In the genomic region with DNA sequence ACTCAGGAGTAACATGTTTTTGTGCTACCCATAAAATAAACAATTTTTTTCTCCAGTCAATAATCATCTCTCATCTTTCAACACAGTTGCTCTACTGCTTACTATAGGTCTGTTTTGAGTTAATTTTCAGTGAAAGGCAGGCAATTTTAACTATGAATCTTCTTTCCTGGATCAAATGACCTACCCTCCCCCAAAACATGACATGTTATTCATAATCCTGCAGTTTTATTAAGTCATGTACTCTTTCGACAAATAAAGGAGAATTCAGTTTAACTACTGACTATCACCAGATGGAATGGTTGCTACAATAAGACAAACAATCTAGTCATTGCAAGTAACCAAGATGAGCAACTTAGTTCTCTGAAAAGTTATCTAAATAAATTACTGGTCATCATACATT, we compare ENCODE assay signal across 26 cellular contexts.
DNase-seq lines count a peak whose midpoint lies in the region; ATAC-seq, FAIRE-seq and TF ChIP-seq lines count a peak whose summit lies in the region.
"Had no signal": no experiment of that assay in that cellular context is flagged by ENCODE, and none has a peak within 500 bp of the region (broad histone marks: within the 10 kb centered on the region; RNA-seq: fewer than 3 reads in every experiment).

No MANE protein-coding gene starts in this region.

- H3K27me3 ChIP-seq in PC-3 (ENCODE audit: low read length) (no peaks in the 10 kb centered on the region), mesenchymal stem cell (ENCODE audit: control insufficient read depth in 1 of 2, insufficient read depth in 1 of 2, low read length in 2 of 2) (peaks cover 0 to 19% of the 10 kb centered on the region in 2 experiments)

- no peak overlapping the region for H2BK120ac ChIP-seq in mesenchymal stem cell (ENCODE audit: low read depth, low read length)

- H2AFZ ChIP-seq in PC-3 (ENCODE audit: low read length), result no peak overlapping the region
- H2AFZ ChIP-seq in mesenchymal stem cell (ENCODE audit: low read depth, low read length), result no peak overlapping the region

- no peak overlapping the region for H3K4ac ChIP-seq in mesenchymal stem cell (ENCODE audit: low read depth in 1 of 2, low read length in 2 of 2)

- H3K4me1 ChIP-seq in PC-3 (ENCODE audit: insufficient read depth, low read length) (peaks cover 49% of the 10 kb centered on the region), mesenchymal stem cell (ENCODE audit: control insufficient read depth, insufficient read depth, low read depth, low read length) (no peaks in the 10 kb centered on the region)

- H3K14ac ChIP-seq in mesenchymal stem cell (ENCODE audit: low read length in 2 of 2), result no peak overlapping the region

- H2BK5ac ChIP-seq in mesenchymal stem cell (ENCODE audit: low read depth, low read length, poor library complexity, severe bottlenecking), result no peak overlapping the region

- no peak overlapping the region for H3K18ac ChIP-seq in mesenchymal stem cell (ENCODE audit: low read depth in 1 of 2, low read length in 2 of 2)

- H3K79me2 ChIP-seq in PC-3 (ENCODE audit: low read length), result no peaks in the 10 kb centered on the region

- TF ChIP-seq POLR2A in GM18505 (IDR thresholded peaks at IDR 0.05; ENCODE audit: borderline replicate concordance, extremely low read depth, insufficient read depth, insufficient read length), result no peak

- H4K8ac ChIP-seq in mesenchymal stem cell (ENCODE audit: low read length), result no peak overlapping the region

- peak overlapping the region; percentile 70 for H3K4me2 ChIP-seq in PC-3 (ENCODE audit: low read length)
- H3K4me2 ChIP-seq in mesenchymal stem cell (ENCODE audit: low read length, poor library complexity, severe bottlenecking), result no peak overlapping the region
- H3K4me2 ChIP-seq: A549 had no signal

- H3K9me2 ChIP-seq in PC-3 (replicated peaks; ENCODE audit: low read length), result 0 out of 2 replicates have a peak, but pooled peaks cover 3% of the 10 kb centered on the region

- H2AK5ac ChIP-seq in mesenchymal stem cell (ENCODE audit: low read length, severe bottlenecking), result no peak overlapping the region

- no peak overlapping the region for H2BK15ac ChIP-seq in mesenchymal stem cell (ENCODE audit: low read depth, poor library complexity, severe bottlenecking)

- H3F3A ChIP-seq in PC-3 (ENCODE audit: low read length, unreplicated experiment), result peaks cover 17% of the 10 kb centered on the region

- FAIRE-seq in endometrium (lab: Jason Lieb, UNC), result peak; percentile 97
- FAIRE-seq: A549, GM12878 had no signal

- peak; percentile 44 for DNase-seq in AG09309 (ENCODE audit: low read depth)
- peak; percentile 96 for DNase-seq in PC-3
- DNase-seq in mesenchymal stem cell, result peak; percentile 23
- DNase-seq in SHP77 treated with DMSO at 0.1 percent for 48 hours (lab: John Stamatoyannopoulos, UW), result no peak
- no peak for DNase-seq in NCI-H2196 (lab: John Stamatoyannopoulos, UW; ENCODE audit: unreplicated experiment)
- DNase-seq: activated CD4-positive, alpha-beta T cell treated with anti-CD3 and anti-CD28 coated beads, Interleukin-2, amount 10 ng/mL, durations not matched to agents 7 days and 5 days; activated CD8-positive, alpha-beta memory T cell treated with anti-CD3 and anti-CD28 coated beads, Interleukin-2, amount 50 U/mL, for 48 hours; activated gamma-delta T cell; amygdala; CD4-positive, alpha-beta memory T cell; central memory CD4-positive, alpha-beta T cell; DMS153; GF-D8; hippocampal formation; kidney; NCI-H1436 treated with DMSO at 0.1 percent for 48 hours; NCI-H2171; NCI-H526 treated with DMSO at 0.1 percent for 48 hours; occipital lobe; right cardiac atrium had no signal

- H3K27ac ChIP-seq in PC-3 (ENCODE audit: low read length) (peak overlapping the region; percentile 88), mesenchymal stem cell (ENCODE audit: low read length, poor library complexity, severe bottlenecking) (no peak overlapping the region)
- H3K27ac ChIP-seq: A549, thoracic aorta had no signal

- POLR2A ChIA-PET in PC-3 (lab: Charles Lee; ENCODE audit: unreplicated experiment), result no interaction called here

- no peak overlapping the region for H2BK12ac ChIP-seq in mesenchymal stem cell (ENCODE audit: low read length in 2 of 2)

- TF ChIP-seq CTCF in AG09309 (IDR thresholded peaks at IDR 0.05; ENCODE audit: control insufficient read depth, insufficient read depth, low read depth, low read length, missing control alignments) (no peak), PC-3 (conservative IDR thresholded peaks at IDR 0.05; ENCODE audit: low read depth, low read length) (no peak)

- 70% methylated on average over 1 of the region's 1 CpG for WGBS in mesenchymal stem cell

- intact Hi-C loops in PC-3 (cut with micrococcal nuclease), result loop anchor here (1.0 to 2.0 kb wide), 5 partner anchors 30 to 199 kb away; no protein-coding TSS in a partner anchor

- no peak overlapping the region for H4K91ac ChIP-seq in mesenchymal stem cell (ENCODE audit: low read length)

- CTCF ChIA-PET in PC-3 (lab: Charles Lee), result no interaction called here

- H3K4me3 ChIP-seq in AG09309 (ENCODE audit: control insufficient read depth, low read depth, low read length) (no peak overlapping the region), PC-3 (ENCODE audit: low read length) (no peak overlapping the region), mesenchymal stem cell (ENCODE audit: insufficient read depth in 1 of 2, low read depth in 1 of 2, low read length in 2 of 2) (no peak overlapping the region)
- H3K4me3 ChIP-seq: A549, GM12878, thoracic aorta had no signal

- H3K36me3 ChIP-seq in PC-3 (ENCODE audit: low read depth, low read length) (no peaks in the 10 kb centered on the region), mesenchymal stem cell (ENCODE audit: control insufficient read depth in 1 of 2, insufficient read depth in 2 of 2, low read depth in 1 of 2, low read length in 2 of 2) (no peaks in the 10 kb centered on the region)
- H3K36me3 ChIP-seq: thoracic aorta had no signal

- ATAC-seq in PC-3, result peak; percentile 61
- ATAC-seq in GM18498 (IDR thresholded peaks at IDR 0.05; ENCODE audit: unreplicated experiment), result no peak
- ATAC-seq in GM18505 (IDR thresholded peaks at IDR 0.05; ENCODE audit: unreplicated experiment), result no peak
- ATAC-seq: A549, GM12878, right cardiac atrium had no signal

- H3K79me1 ChIP-seq in mesenchymal stem cell (replicated peaks; ENCODE audit: low read length, poor library complexity, severe bottlenecking), result no peaks in the 10 kb centered on the region

- H4K20me1 ChIP-seq in PC-3 (ENCODE audit: low read length), result no peaks in the 10 kb centered on the region

- H3K23ac ChIP-seq in mesenchymal stem cell (ENCODE audit: low read length in 2 of 2), result no peak overlapping the region

- H3K9ac ChIP-seq in PC-3 (ENCODE audit: low read length), result peak overlapping the region; percentile 34
- H3K9ac ChIP-seq in mesenchymal stem cell (ENCODE audit: low read length), result peak overlapping the region; percentile 87

- no peaks in the 10 kb centered on the region for H3K9me3 ChIP-seq in PC-3 (ENCODE audit: low read length)
- no peaks in the 10 kb centered on the region for H3K9me3 ChIP-seq in mesenchymal stem cell (ENCODE audit: control insufficient read depth, low read length)
- H3K9me3 ChIP-seq: A549, thoracic aorta had no signal

- no TSS peak for BruUV-seq in PC-3 (replicated peaks; lab: Mats Ljungman, UMichigan)

Comparison
In these comparisons a context has a peak if more than half of its experiments do, and no peak if none do; other contexts are left out.
1. DNase-seq: peak in AG09309 (single experiment), PC-3 (single experiment) and mesenchymal stem cell (single experiment); none in SHP77 treated with DMSO at 0.1 percent for 48 hours (single experiment) and NCI-H2196 (single experiment).